In the genomic region with DNA sequence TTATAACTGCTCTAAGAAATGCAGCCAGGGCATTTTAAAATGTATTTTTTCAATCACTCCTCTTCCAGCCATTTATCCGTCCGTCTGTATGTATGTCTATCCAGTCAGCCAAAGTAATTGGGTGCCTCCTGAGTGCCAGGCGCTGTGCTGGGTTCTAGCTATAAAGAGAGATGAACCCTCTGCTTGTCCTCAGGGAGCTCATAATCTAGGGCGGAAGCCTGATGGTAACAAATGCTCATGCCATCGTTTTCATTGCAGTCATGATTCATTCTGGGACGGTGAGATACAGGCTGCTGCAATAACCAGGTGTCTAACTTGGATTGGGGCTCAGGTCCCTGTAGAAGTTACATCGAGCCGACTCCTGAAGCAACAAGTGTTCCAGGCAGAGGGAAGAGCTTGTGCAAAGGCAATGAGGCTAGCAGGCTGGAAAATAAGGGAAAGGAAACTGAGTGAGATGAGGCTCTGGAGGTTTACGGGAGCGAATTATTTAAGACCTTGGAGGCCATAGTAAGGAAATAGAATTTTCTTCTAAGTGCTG, we compare ENCODE assay signal across 8 cellular contexts. TPM values are rescaled to one million over a fixed set of nuclear protein-coding genes. Genes with fewer than 3 reads are reported as not detected.
DNase-seq lines count a peak whose midpoint lies in the region; ATAC-seq and TF ChIP-seq lines count a peak whose summit lies in the region.

No MANE protein-coding gene starts in this region.

- H3K4me3 ChIP-seq in left lung (peak overlapping the region; percentile 39 to 56), tibial artery (peak overlapping the region; percentile 65 to 80)

- H3K36me3 ChIP-seq in left lung = no peaks in the 10 kb centered on the region
- H3K36me3 ChIP-seq in tibial artery = no peaks in the 10 kb centered on the region

- H3K4me1 Mint-ChIP-seq in activated T-cell treated with anti-CD3 and anti-CD28 coated beads, Interleukin-2, amount 50 U/mL, for 4 hours (ENCODE audit: low read depth) = peaks cover 45% of the 10 kb centered on the region
- peaks cover 55% of the 10 kb centered on the region for H3K4me1 Mint-ChIP-seq in activated naive CD8-positive, alpha-beta T cell treated with anti-CD3 and anti-CD28 coated beads, Interleukin-2, amount 50 U/mL, for 24 hours

- H3K9me3 ChIP-seq in left lung (no peaks in the 10 kb centered on the region), tibial artery (no peaks in the 10 kb centered on the region)

- H3K27ac Mint-ChIP-seq in activated naive CD8-positive, alpha-beta T cell treated with anti-CD3 and anti-CD28 coated beads, Interleukin-2, amount 50 U/mL, for 24 hours = peak overlapping the region; percentile 81

- intact Hi-C loops in left lung (cut with DNase I) (loop anchor here (5.0 to 10.0 kb wide), 2 partner anchors 53 to 256 kb away; no protein-coding TSS in a partner anchor), tibial artery (cut with DNase I; ENCODE audit: low total_unique reads) (loop anchor here (10.0 kb wide), 2 partner anchors 106 to 266 kb away; partner anchors contain the start of gene GPR3)

- no peaks in the 10 kb centered on the region for H3K27me3 Mint-ChIP-seq in activated T-cell treated with anti-CD3 and anti-CD28 coated beads, Interleukin-2, amount 50 U/mL, for 4 hours (ENCODE audit: low read depth)
- no peaks in the 10 kb centered on the region for H3K27me3 Mint-ChIP-seq in activated naive CD8-positive, alpha-beta T cell treated with anti-CD3 and anti-CD28 coated beads, Interleukin-2, amount 50 U/mL, for 24 hours

- TF ChIP-seq CTCF in left lung (IDR thresholded peaks at IDR 0.05) (no peak), tibial artery (IDR thresholded peaks at IDR 0.05) (no peak)

- H3K27me3 ChIP-seq in left lung (no peaks in the 10 kb centered on the region), tibial artery (no peaks in the 10 kb centered on the region)

- no peak for ATAC-seq in activated T-cell treated with anti-CD3 and anti-CD28 coated beads, Interleukin-2, amount 50 U/mL, for 4 hours
- ATAC-seq in activated naive CD8-positive, alpha-beta T cell treated with anti-CD3 and anti-CD28 coated beads, Interleukin-2, amount 50 U/mL, for 24 hours = no peak
- ATAC-seq in left lung (no peak), GM21529 (IDR thresholded peaks at IDR 0.05; ENCODE audit: unreplicated experiment) (no peak), GM18858 (IDR thresholded peaks at IDR 0.05; ENCODE audit: unreplicated experiment) (no peak)

- no peaks in the 10 kb centered on the region for H3K36me3 Mint-ChIP-seq in activated T-cell treated with anti-CD3 and anti-CD28 coated beads, Interleukin-2, amount 50 U/mL, for 4 hours (ENCODE audit: insufficient read depth)
- H3K36me3 Mint-ChIP-seq in activated naive CD8-positive, alpha-beta T cell treated with anti-CD3 and anti-CD28 coated beads, Interleukin-2, amount 50 U/mL, for 24 hours (ENCODE audit: low read depth) = no peaks in the 10 kb centered on the region

- DNase-seq in activated T-cell treated with anti-CD3 and anti-CD28 coated beads, Interleukin-2, amount 50 U/mL, for 4 hours = no peak
- DNase-seq in activated T-cell treated with anti-CD3 and anti-CD28 coated beads for 4 hours (no peak), left lung (no peak), tibial artery (no peak), GDM1 (lab: John Stamatoyannopoulos, UW) (no peak)
- DNase-seq in activated naive CD8-positive, alpha-beta T cell treated with anti-CD3 and anti-CD28 coated beads, Interleukin-2, amount 50 U/mL, for 24 hours = no peak

- H3K4me3 Mint-ChIP-seq in activated T-cell treated with anti-CD3 and anti-CD28 coated beads, Interleukin-2, amount 50 U/mL, for 4 hours = peak overlapping the region; percentile 78
- peak overlapping the region; percentile 77 for H3K4me3 Mint-ChIP-seq in activated naive CD8-positive, alpha-beta T cell treated with anti-CD3 and anti-CD28 coated beads, Interleukin-2, amount 50 U/mL, for 24 hours

- H3K27ac ChIP-seq in left lung = peak overlapping the region; percentile 88 to 96
- peak overlapping the region; percentile 91 to 97 for H3K27ac ChIP-seq in tibial artery

- no peaks in the 10 kb centered on the region for H3K9me3 Mint-ChIP-seq in activated T-cell treated with anti-CD3 and anti-CD28 coated beads, Interleukin-2, amount 50 U/mL, for 4 hours
- H3K9me3 Mint-ChIP-seq in activated naive CD8-positive, alpha-beta T cell treated with anti-CD3 and anti-CD28 coated beads, Interleukin-2, amount 50 U/mL, for 24 hours = no peaks in the 10 kb centered on the region

- peaks cover 8 to 65% of the 10 kb centered on the region in 2 donors for H3K4me1 ChIP-seq in left lung
- H3K4me1 ChIP-seq in tibial artery = peaks cover 3 to 49% (median 21%) of the 10 kb centered on the region in 4 donors

RNA-seq across cellular contexts. Expression of gene IFI6, which starts 11.6 kb away (rescaled TPM):
- total RNA-seq in activated T-cell treated with anti-CD3 and anti-CD28 coated beads, Interleukin-2, amount 50 U/mL, for 4 hours = 10 to 100 TPM in 2 of 3 donors, 1 to 10 TPM in 1; 9.1 to 18.9 (median 15.4) TPM
- 100 to 1,000 TPM; 170 to 341 TPM for total RNA-seq in left lung

RNA-seq across cellular contexts. Expression of gene FGR, which starts 25.4 kb away (rescaled TPM):
- under 1 TPM; 0.08 to 0.65 (median 0.61) TPM for total RNA-seq in activated T-cell treated with anti-CD3 and anti-CD28 coated beads, Interleukin-2, amount 50 U/mL, for 4 hours
- 100 to 1,000 TPM in 1 of 2 donors, 10 to 100 TPM in 1; 44.6 to 126 TPM for total RNA-seq in left lung

RNA-seq across cellular contexts. Expression of gene AHDC1, which starts 56.4 kb away (rescaled TPM):
- 1 to 10 TPM; 7.6 to 9.4 (median 8.6) TPM for total RNA-seq in activated T-cell treated with anti-CD3 and anti-CD28 coated beads, Interleukin-2, amount 50 U/mL, for 4 hours
- 10 to 100 TPM; 35.5 to 38.0 TPM for total RNA-seq in left lung

Comparison
In these comparisons a context has a peak if more than half of its experiments do, and no peak if none do; other contexts are left out.
1. RNA of gene IFI6, which starts 11.6 kb away (total RNA-seq): 170 to 341 TPM in left lung; 9.1 to 18.9 TPM in activated T-cell treated with anti-CD3 and anti-CD28 coated beads, Interleukin-2, amount 50 U/mL, for 4 hours; every median in the first group is over 4 times any median in the second.
2. RNA of gene FGR, which starts 25.4 kb away (total RNA-seq): 44.6 to 126 TPM in left lung; 0.08 to 0.65 TPM in activated T-cell treated with anti-CD3 and anti-CD28 coated beads, Interleukin-2, amount 50 U/mL, for 4 hours; every median in the first group is over 10 times any median in the second.